In the genomic region with DNA sequence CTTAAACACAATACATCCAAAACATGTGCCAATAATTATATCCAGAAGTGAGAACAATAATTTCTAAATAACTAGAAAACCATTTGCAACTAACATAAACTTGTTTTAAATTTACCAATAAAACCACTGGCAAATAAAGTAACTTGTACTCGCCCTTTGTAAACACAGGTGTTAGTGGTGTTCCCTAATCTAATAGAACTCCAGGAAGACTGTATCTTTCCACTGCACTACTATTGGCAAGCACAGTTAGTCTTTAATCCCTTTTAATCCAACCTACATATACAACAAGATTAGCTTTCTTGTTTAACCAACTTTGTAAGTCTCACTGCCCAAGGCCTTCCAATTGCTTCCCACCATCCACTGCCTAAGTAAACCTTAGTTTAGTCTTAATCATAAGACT, we compare ENCODE assay signal across 21 cellular contexts.
DNase-seq lines count a peak whose midpoint lies in the region; ATAC-seq and TF ChIP-seq lines count a peak whose summit lies in the region.
"Had no signal": no experiment of that assay in that cellular context is flagged by ENCODE, and none has a peak within 500 bp of the region (broad histone marks: within the 10 kb centered on the region; RNA-seq: fewer than 3 reads in every experiment).

No MANE protein-coding gene starts in this region.

- no peak overlapping the region for H3K4me3 ChIP-seq in LNCaP clone FGC (ENCODE audit: low read depth, low read length)
- no peak overlapping the region for H3K4me3 ChIP-seq in epithelial cell of esophagus (ENCODE audit: low read length)
- no peak overlapping the region for H3K4me3 ChIP-seq in retinal pigment epithelial cell (ENCODE audit: low read length)
- no peak overlapping the region for H3K4me3 ChIP-seq in gastroesophageal sphincter

- H3K36me3 ChIP-seq in gastroesophageal sphincter: no peaks in the 10 kb centered on the region
- H3K36me3 ChIP-seq: BE2C had no signal

- TF ChIP-seq CTCF in LNCaP clone FGC (IDR thresholded peaks at IDR 0.05; ENCODE audit: control insufficient read depth, extremely low read depth, insufficient read depth) (no peak), epithelial cell of esophagus (IDR thresholded peaks at IDR 0.05; ENCODE audit: insufficient read depth, low read depth, low read length, missing control alignments) (no peak), retinal pigment epithelial cell (conservative IDR thresholded peaks at IDR 0.05; ENCODE audit: low read depth, low read length) (no peak), gastroesophageal sphincter (IDR thresholded peaks at IDR 0.05) (no peak)

- peak; percentile 15 for DNase-seq in LNCaP clone FGC (ENCODE audit: low read depth)
- DNase-seq in NCI-H82 (lab: John Stamatoyannopoulos, UW): peak; percentile 91
- peak; percentile 27 for DNase-seq in epithelial cell of esophagus (ENCODE audit: low read depth)
- peak; percentile 6 for DNase-seq in retinal pigment epithelial cell (ENCODE audit: low read depth)
- DNase-seq in putamen (ENCODE audit: low spot score): no peak
- no peak for DNase-seq in NCI-H526 treated with DMSO at 0.1 percent for 48 hours (lab: John Stamatoyannopoulos, UW)
- DNase-seq: ACHN; BE2C; C1 segment of cervical spinal cord; CD4-positive, CD25-positive, alpha-beta regulatory T cell; CD8-positive, alpha-beta memory T cell; COR-L47; DMS153; DMS79; GDM1; GOT3; H7; HFFc6 had no signal

- H3K27ac ChIP-seq in gastroesophageal sphincter: no peak overlapping the region

- no peak for TF ChIP-seq POLR2A in gastroesophageal sphincter (IDR thresholded peaks at IDR 0.05)

- peaks cover 6 to 27% (median 6%) of the 10 kb centered on the region in 3 donors for H3K4me1 ChIP-seq in gastroesophageal sphincter

- no peak for TF ChIP-seq EP300 in gastroesophageal sphincter (IDR thresholded peaks at IDR 0.05)

- no peaks in the 10 kb centered on the region for H3K27me3 ChIP-seq in gastroesophageal sphincter
- H3K27me3 ChIP-seq: BE2C had no signal

- ATAC-seq in gastroesophageal sphincter (no peak), GM18907 (IDR thresholded peaks at IDR 0.05; ENCODE audit: unreplicated experiment) (no peak)
- ATAC-seq: HCT116 had no signal

- 80 to 85% methylated on average over 1 of the region's 1 CpG for WGBS in gastroesophageal sphincter (ENCODE audit: low coverage in 1 of 2), 2 donors

- no peaks in the 10 kb centered on the region for H3K9me3 ChIP-seq in gastroesophageal sphincter
- H3K9me3 ChIP-seq: BE2C had no signal

Comparison
In these comparisons a context has a peak if more than half of its experiments do, and no peak if none do; other contexts are left out.
1. DNase-seq: peak in LNCaP clone FGC (single experiment), NCI-H82 (single experiment), epithelial cell of esophagus (single experiment) and retinal pigment epithelial cell (single experiment); none in putamen (single experiment) and NCI-H526 treated with DMSO at 0.1 percent for 48 hours (single experiment).